In the genomic region with DNA sequence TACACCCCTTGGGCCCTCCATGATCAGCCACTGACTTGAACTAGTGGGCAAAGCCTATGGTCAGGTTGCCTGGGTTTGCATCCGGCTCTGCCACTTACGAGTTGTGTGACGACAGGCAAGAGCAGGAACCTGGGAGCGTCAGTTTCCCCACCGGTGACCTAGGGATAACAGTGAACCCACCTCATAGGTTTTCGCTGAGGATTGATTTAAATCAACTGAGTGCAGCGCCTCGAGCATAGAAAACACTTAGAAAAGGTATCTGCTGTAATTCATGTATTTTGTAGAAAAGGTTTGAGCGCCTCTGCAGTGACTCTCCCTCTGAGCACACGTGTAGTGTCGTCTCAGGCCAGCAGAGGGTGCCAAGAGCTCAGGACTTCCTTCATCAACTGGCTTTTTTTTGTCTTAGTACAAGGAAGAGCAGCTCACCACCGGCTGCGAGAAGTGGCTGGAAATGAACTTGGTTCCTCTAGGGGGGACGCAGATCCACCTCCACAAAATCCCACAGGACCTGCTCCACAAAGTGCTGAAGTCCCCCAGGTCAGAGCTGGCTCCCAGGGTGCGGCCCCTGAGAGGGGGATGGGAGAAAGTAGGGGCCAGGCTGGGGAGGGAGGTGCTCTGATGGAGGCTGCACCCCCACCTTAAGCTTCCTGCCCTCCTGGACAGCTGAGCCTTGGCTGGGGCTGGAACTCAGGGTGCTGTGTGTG, we compare ENCODE assay signal across 9 cellular contexts. TPM values are rescaled to one million over a fixed set of nuclear protein-coding genes. Genes with fewer than 3 reads are reported as not detected.
A peak's percentile ranks its signal among the peaks of the same experiment; 100 is the strongest.
DNase-seq lines count a peak whose midpoint lies in the region; ATAC-seq and TF ChIP-seq lines count a peak whose summit lies in the region.
"Had no signal": no experiment of that assay in that cellular context is flagged by ENCODE, and none has a peak within 500 bp of the region (broad histone marks: within the 10 kb centered on the region; RNA-seq: fewer than 3 reads in every experiment).

No MANE protein-coding gene starts in this region.

- no peak overlapping the region for H3K27ac ChIP-seq in BLaER1 treated with 17β-estradiol and CSF1 and Interleukin-3, amounts not matched to agents 10 nM and 100 nM
- no peak overlapping the region for H3K27ac ChIP-seq in KMS-11

- H3K27me3 ChIP-seq in BLaER1 treated with 17β-estradiol and CSF1 and Interleukin-3, amounts not matched to agents 10 nM and 100 nM = no peaks in the 10 kb centered on the region
- H3K27me3 ChIP-seq in KMS-11 (ENCODE audit: insufficient read depth, low read depth) = no peaks in the 10 kb centered on the region

- peaks cover 10% of the 10 kb centered on the region for H3K4me1 Mint-ChIP-seq in activated T-helper 2 cell treated with anti-CD3 and anti-CD28 coated beads, Interferon-gamma antibody, Interleukin-2, Interleukin-4, amounts not matched to agents 10 μg/mL and 5 μg/mL and 100 μg/mL, durations not matched to agents 14 hours and 24 hours and 36 hours (ENCODE audit: low read depth)

- no peaks in the 10 kb centered on the region for H4K20me1 ChIP-seq in BLaER1 treated with 17β-estradiol and CSF1 and Interleukin-3, amounts not matched to agents 10 nM and 100 nM
- H4K20me1 ChIP-seq in KMS-11 (ENCODE audit: insufficient read depth) = no peaks in the 10 kb centered on the region

- ATAC-seq in GM19463 (IDR thresholded peaks at IDR 0.05; ENCODE audit: unreplicated experiment) = peak; percentile 72

- TF ChIP-seq CTCF in KMS-11 (conservative IDR thresholded peaks at IDR 0.05; ENCODE audit: low read depth, low read length) (peak; percentile 89), fibroblast of villous mesenchyme (IDR thresholded peaks at IDR 0.05; ENCODE audit: insufficient read depth, low read depth, low read length) (peak; percentile 94)

- H3K9me3 Mint-ChIP-seq in activated T-helper 2 cell treated with anti-CD3 and anti-CD28 coated beads, Interferon-gamma antibody, Interleukin-2, Interleukin-4, amounts not matched to agents 10 μg/mL and 5 μg/mL and 100 μg/mL, durations not matched to agents 14 hours and 24 hours and 36 hours = no peaks in the 10 kb centered on the region
- H3K9me3 Mint-ChIP-seq: IgD-negative memory B cell had no signal

- H3K27ac Mint-ChIP-seq in activated T-helper 2 cell treated with anti-CD3 and anti-CD28 coated beads, Interferon-gamma antibody, Interleukin-2, Interleukin-4, amounts not matched to agents 10 μg/mL and 5 μg/mL and 100 μg/mL, durations not matched to agents 14 hours and 24 hours and 36 hours = no peak overlapping the region

- intact Hi-C loops in activated T-helper 2 cell treated with anti-CD3 and anti-CD28 coated beads, Interferon-gamma antibody, Interleukin-2, Interleukin-4, amounts not matched to agents 10 μg/mL and 5 μg/mL and 100 μg/mL, durations not matched to agents 14 hours and 24 hours and 36 hours (cut with micrococcal nuclease) = loop anchor here (1.0 to 2.0 kb wide), 3 partner anchors 44 to 267 kb away; no protein-coding TSS in a partner anchor

- no peaks in the 10 kb centered on the region for H3K9me3 ChIP-seq in BLaER1 treated with 17β-estradiol and CSF1 and Interleukin-3, amounts not matched to agents 10 nM and 100 nM (replicated peaks in 1 of 11)

- peak overlapping the region in 2 of 11 experiments; percentile 20 to 53; a peak in 3 of 22 replicates for H3K9ac ChIP-seq in BLaER1 treated with 17β-estradiol and CSF1 and Interleukin-3, amounts not matched to agents 10 nM and 100 nM
- H3K9ac ChIP-seq in KMS-11 = no peak overlapping the region

- no peaks in the 10 kb centered on the region for H3K36me3 Mint-ChIP-seq in activated T-helper 2 cell treated with anti-CD3 and anti-CD28 coated beads, Interferon-gamma antibody, Interleukin-2, Interleukin-4, amounts not matched to agents 10 μg/mL and 5 μg/mL and 100 μg/mL, durations not matched to agents 14 hours and 24 hours and 36 hours (ENCODE audit: low read depth)
- H3K36me3 Mint-ChIP-seq: IgD-negative memory B cell had no signal

- DNase-seq in RKO (ENCODE audit: low spot score) (peak; percentile 84), fibroblast of villous mesenchyme (ENCODE audit: low read depth) (peak; percentile 75), non-pigmented ciliary epithelial cell (ENCODE audit: low read depth) (peak; percentile 55), stromal cell of bone marrow (ENCODE audit: low read depth) (peak; percentile 64)
- DNase-seq in activated T-helper 2 cell treated with anti-CD3 and anti-CD28 coated beads, Interferon-gamma antibody, Interleukin-2, Interleukin-4, amounts not matched to agents 10 μg/mL and 5 μg/mL and 100 μg/mL, durations not matched to agents 14 hours and 24 hours and 36 hours (ENCODE audit: low spot score) = peak; percentile 34

- no peak overlapping the region for H3K4me3 ChIP-seq in BLaER1 treated with 17β-estradiol and CSF1 and Interleukin-3, amounts not matched to agents 10 nM and 100 nM
- H3K4me3 ChIP-seq in KMS-11 (IDR thresholded peaks at IDR 0.05; ENCODE audit: insufficient read depth, low read depth, low read length) = no peak overlapping the region
- peak overlapping the region; percentile 16 for H3K4me3 ChIP-seq in fibroblast of villous mesenchyme (ENCODE audit: low read depth, low read length)

- H3K4me1 ChIP-seq in BLaER1 treated with 17β-estradiol and CSF1 and Interleukin-3, amounts not matched to agents 10 nM and 100 nM = peaks cover 0 to 17% (median 11%) of the 10 kb centered on the region in 10 experiments; a peak in 9 of 20 replicates
- H3K4me1 ChIP-seq in KMS-11 (ENCODE audit: low read depth, poor library complexity, severe bottlenecking) = no peaks in the 10 kb centered on the region

- H3K4me2 ChIP-seq in BLaER1 treated with 17β-estradiol and CSF1 and Interleukin-3, amounts not matched to agents 10 nM and 100 nM = peak overlapping the region in 10 of 11 experiments; percentile 32 to 70 (median 49); a peak in 17 of 22 replicates
- no peak overlapping the region for H3K4me2 ChIP-seq in KMS-11

- H2AFZ ChIP-seq in KMS-11 (ENCODE audit: low read depth) = peak overlapping the region; percentile 53; the same call in 1 of the 2 replicates

- peaks cover 6% of the 10 kb centered on the region for H3K27me3 Mint-ChIP-seq in activated T-helper 2 cell treated with anti-CD3 and anti-CD28 coated beads, Interferon-gamma antibody, Interleukin-2, Interleukin-4, amounts not matched to agents 10 μg/mL and 5 μg/mL and 100 μg/mL, durations not matched to agents 14 hours and 24 hours and 36 hours (ENCODE audit: low read depth)

- no peaks in the 10 kb centered on the region for H3K79me2 ChIP-seq in KMS-11 (ENCODE audit: insufficient read depth, low read depth)

- no peak overlapping the region for H3K4me3 Mint-ChIP-seq in activated T-helper 2 cell treated with anti-CD3 and anti-CD28 coated beads, Interferon-gamma antibody, Interleukin-2, Interleukin-4, amounts not matched to agents 10 μg/mL and 5 μg/mL and 100 μg/mL, durations not matched to agents 14 hours and 24 hours and 36 hours (ENCODE audit: low read depth)

- H3K36me3 ChIP-seq in BLaER1 treated with 17β-estradiol and CSF1 and Interleukin-3, amounts not matched to agents 10 nM and 100 nM = no peaks in the 10 kb centered on the region
- H3K36me3 ChIP-seq in KMS-11 (ENCODE audit: insufficient read depth) = no peaks in the 10 kb centered on the region

RNA-seq across cellular contexts. Expression of a gene that starts 27.7 kb away (rescaled TPM):
- not detected in 2 replicates for total RNA-seq in activated T-helper 2 cell treated with anti-CD3 and anti-CD28 coated beads, Interferon-gamma antibody, Interleukin-2, Interleukin-4, amounts not matched to agents 10 μg/mL and 5 μg/mL and 100 μg/mL, durations not matched to agents 14 hours and 24 hours and 36 hours
- total RNA-seq in fibroblast of villous mesenchyme = not detected in 2 replicates

Comparison
In these comparisons a context has a peak if more than half of its experiments do, and no peak if none do; other contexts are left out.
1. DNase-seq: peak in every context shown above with its lines; median percentile 84 in RKO; 75 in fibroblast of villous mesenchyme; 64 in stromal cell of bone marrow; 55 in non-pigmented ciliary epithelial cell; 34 in activated T-helper 2 cell treated with anti-CD3 and anti-CD28 coated beads, Interferon-gamma antibody, Interleukin-2, Interleukin-4, amounts not matched to agents 10 μg/mL and 5 μg/mL and 100 μg/mL, durations not matched to agents 14 hours and 24 hours and 36 hours.